8 cellular contexts compared by ENCODE assay signal in the genomic region with DNA sequence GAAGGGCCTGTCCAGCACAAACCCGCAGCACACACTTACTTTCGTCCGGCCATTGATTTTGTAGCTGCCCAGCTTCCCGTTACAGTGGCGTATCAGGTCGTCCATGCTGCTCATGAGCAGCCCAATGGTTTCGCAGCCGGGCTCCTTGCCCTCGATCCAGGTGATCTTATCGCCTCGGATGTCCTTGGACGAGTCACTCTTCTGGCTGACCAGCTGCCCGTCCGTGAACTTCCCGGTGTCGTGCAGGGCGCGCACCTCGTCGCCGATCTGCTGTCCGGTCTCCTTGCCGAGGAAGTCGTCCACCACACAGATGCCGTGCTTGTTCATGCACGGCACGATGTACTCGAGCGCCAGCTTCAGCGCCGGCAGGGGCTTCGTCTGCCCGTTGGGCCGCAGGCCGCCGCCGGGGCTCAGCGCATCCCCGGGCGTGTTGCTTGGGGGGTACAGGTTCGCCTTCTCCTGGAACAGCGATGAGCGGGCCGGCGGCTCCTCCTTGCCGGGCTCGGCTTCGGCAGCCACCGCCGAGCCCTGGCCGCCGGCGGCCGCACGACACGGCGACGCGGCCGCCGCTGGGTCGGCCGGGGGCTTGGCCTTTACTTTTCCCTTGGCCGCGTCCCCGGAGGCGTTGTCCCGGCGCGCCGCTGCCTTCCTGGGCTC. TPM values are rescaled to one million over a fixed set of nuclear protein-coding genes. Genes with fewer than 3 reads are reported as not detected.
A peak's percentile ranks its signal among the peaks of the same experiment; 100 is the strongest.
DNase-seq lines count a peak whose midpoint lies in the region; ATAC-seq and TF ChIP-seq lines count a peak whose summit lies in the region.

No MANE protein-coding gene starts in this region.

- WGBS in upper lobe of left lung, 2 donors, result 0% methylated on average over 4 to 54 of the region's 71 CpGs

- no peak for TF ChIP-seq EP300 in upper lobe of left lung (IDR thresholded peaks at IDR 0.05)

- no peaks in the 10 kb centered on the region for H3K9me3 Mint-ChIP-seq in activated T-helper 17 cell treated with anti-CD3 and anti-CD28 coated beads, Interleukin-2, amount 50 U/mL, for 72 hours
- H3K9me3 Mint-ChIP-seq in neural crest cell, result no peaks in the 10 kb centered on the region

- H3K27me3 ChIP-seq in OCI-LY3 (ENCODE audit: low read depth, low read length) (0 out of 2 replicates have a peak, but pooled peaks cover 8% of the 10 kb centered on the region), upper lobe of left lung (no peaks in the 10 kb centered on the region)

- H3K36me3 ChIP-seq in OCI-LY3 (replicated peaks; ENCODE audit: low read depth, low read length) (peaks cover 23% of the 10 kb centered on the region), upper lobe of left lung (no peaks in the 10 kb centered on the region)

- H3K4me2 ChIP-seq in OCI-LY3 (ENCODE audit: low read length), result peak overlapping the region; percentile 88

- H3K4me1 ChIP-seq in OCI-LY3 (ENCODE audit: low read length), result peaks cover 39% of the 10 kb centered on the region
- H3K4me1 ChIP-seq in upper lobe of left lung, result peaks cover 29 to 53% (median 36%) of the 10 kb centered on the region in 4 donors

- H3K27me3 Mint-ChIP-seq in activated T-helper 17 cell treated with anti-CD3 and anti-CD28 coated beads, Interleukin-2, amount 50 U/mL, for 72 hours, result no peaks in the 10 kb centered on the region
- peaks cover 5% of the 10 kb centered on the region for H3K27me3 Mint-ChIP-seq in neural crest cell (ENCODE audit: low read depth)

- ATAC-seq in HG02938 (IDR thresholded peaks at IDR 0.05; ENCODE audit: unreplicated experiment) (peak; percentile 7), upper lobe of left lung (ENCODE audit: low FRiP score in 2 of 2) (peak; percentile 20 to 35)
- peak; percentile 2 for ATAC-seq in activated T-helper 17 cell treated with anti-CD3 and anti-CD28 coated beads, Interleukin-2, amount 50 U/mL, for 72 hours (replicated peaks)

- H3K9ac ChIP-seq in OCI-LY3 (ENCODE audit: low read length), result peak overlapping the region; percentile 72

- H3K4me3 Mint-ChIP-seq in activated T-helper 17 cell treated with anti-CD3 and anti-CD28 coated beads, Interleukin-2, amount 50 U/mL, for 72 hours, result peak overlapping the region; percentile 90
- H3K4me3 Mint-ChIP-seq in neural crest cell, result peak overlapping the region; percentile 91

- H3K4me1 Mint-ChIP-seq in activated T-helper 17 cell treated with anti-CD3 and anti-CD28 coated beads, Interleukin-2, amount 50 U/mL, for 72 hours, result peaks cover 28% of the 10 kb centered on the region
- peaks cover 56% of the 10 kb centered on the region for H3K4me1 Mint-ChIP-seq in neural crest cell

- peak overlapping the region; percentile 84 for H3K4me3 ChIP-seq in OCI-LY3 (ENCODE audit: low read length)
- peak overlapping the region; percentile 68 for H3K4me3 ChIP-seq in fibroblast of villous mesenchyme (ENCODE audit: low read depth, low read length)
- peak overlapping the region; percentile 71 to 92 (median 80) for H3K4me3 ChIP-seq in upper lobe of left lung

- H3K9me3 ChIP-seq in OCI-LY3 (ENCODE audit: insufficient read depth, low read length) (no peaks in the 10 kb centered on the region), upper lobe of left lung (no peaks in the 10 kb centered on the region)

- H3K36me3 Mint-ChIP-seq in activated T-helper 17 cell treated with anti-CD3 and anti-CD28 coated beads, Interleukin-2, amount 50 U/mL, for 72 hours (ENCODE audit: low read depth), result peaks cover 51% of the 10 kb centered on the region
- H3K36me3 Mint-ChIP-seq in neural crest cell (ENCODE audit: low read depth), result no peaks in the 10 kb centered on the region

- no peak for TF ChIP-seq CTCF in OCI-LY3 (IDR thresholded peaks at IDR 0.05; ENCODE audit: low read depth, low read length)
- TF ChIP-seq CTCF in fibroblast of villous mesenchyme (IDR thresholded peaks at IDR 0.05; ENCODE audit: insufficient read depth, low read depth, low read length), result no peak
- TF ChIP-seq CTCF in neural crest cell (conservative IDR thresholded peaks at IDR 0.05), result no peak
- no peak for TF ChIP-seq CTCF in upper lobe of left lung (IDR thresholded peaks at IDR 0.05)

- peaks cover 55% of the 10 kb centered on the region for H3K79me2 ChIP-seq in OCI-LY3 (ENCODE audit: low read length)

- H3K27ac Mint-ChIP-seq in activated T-helper 17 cell treated with anti-CD3 and anti-CD28 coated beads, Interleukin-2, amount 50 U/mL, for 72 hours, result peak overlapping the region; percentile 81
- peak overlapping the region; percentile 98 for H3K27ac Mint-ChIP-seq in neural crest cell (ENCODE audit: unreplicated experiment)

- DNase-seq in NCI-H748 (lab: John Stamatoyannopoulos, UW; ENCODE audit: unreplicated experiment), result peak; percentile 60
- no peak for DNase-seq in NCI-H748 treated with DMSO at 0.1 percent for 48 hours (lab: John Stamatoyannopoulos, UW)
- peak; percentile 59 for DNase-seq in fibroblast of villous mesenchyme (ENCODE audit: low read depth)
- DNase-seq in neural crest cell (ENCODE audit: low read depth, low spot score), result peak; percentile 39
- peak; percentile 73 to 90 for DNase-seq in upper lobe of left lung

- H4K20me1 ChIP-seq in OCI-LY3 (ENCODE audit: insufficient read depth, low read length), result peaks cover 45% of the 10 kb centered on the region

- no peak overlapping the region; the same call in 1 of the 2 replicates for H2AFZ ChIP-seq in OCI-LY3 (ENCODE audit: low read depth, low read length)

- H3K27ac ChIP-seq in OCI-LY3 (ENCODE audit: low read length) (peak overlapping the region; percentile 64), upper lobe of left lung (peak overlapping the region; percentile 95 to 98 (median 96))

- TF ChIP-seq POLR2A in upper lobe of left lung (IDR thresholded peaks at IDR 0.05), result peak in 2 of 4 donors; percentile 31 to 43

RNA-seq across cellular contexts. Expression of gene EGLN1, which starts 1.0 kb away (rescaled TPM):
- 10 to 100 TPM; 26.5 to 27.3 TPM for total RNA-seq in activated T-helper 17 cell treated with anti-CD3 and anti-CD28 coated beads, Interleukin-2, amount 50 U/mL, for 72 hours
- total RNA-seq in fibroblast of villous mesenchyme, result 33.8 and 53.5 TPM in 2 replicates
- 21.6 and 24.4 TPM in 2 replicates for total RNA-seq in neural crest cell
- 10 to 100 TPM; 19.9 to 30.4 (median 22.8) TPM for total RNA-seq in upper lobe of left lung
